8 cellular contexts compared by ENCODE assay signal in genomic region chr11:64284048-64284961, GRCh38. TPM values are rescaled to one million over a fixed set of nuclear protein-coding genes. Genes with fewer than 3 reads are reported as not detected.
A peak's percentile ranks its signal among the peaks of the same experiment; 100 is the strongest.
DNase-seq lines count a peak whose midpoint lies in the region; ATAC-seq and TF ChIP-seq lines count a peak whose summit lies in the region.

Gene BAD, minus strand, starts transcription at chr11:64284665. Its CDS starts 297 bp downstream, at chr11:64284368.

- no peaks in the 10 kb centered on the region for H3K27me3 ChIP-seq in BE2C

- H3K4me3 ChIP-seq in BE2C (ENCODE audit: low read depth, low read length), result peak within 1 kb of the TSS; percentile 69
- peak within 1 kb of the TSS; percentile 83 for H3K4me3 ChIP-seq in choroid plexus epithelial cell (ENCODE audit: low read depth, low read length)

- TF ChIP-seq CTCF in BE2C (IDR thresholded peaks at IDR 0.05; ENCODE audit: low read depth, low read length) (no peak), choroid plexus epithelial cell (conservative IDR thresholded peaks at IDR 0.05; ENCODE audit: low read depth, low read length) (no peak)

- no peaks in the 10 kb centered on the region for H3K4me1 ChIP-seq in BE2C

- H3K36me3 ChIP-seq in BE2C, result no peaks in the 10 kb centered on the region

- peak; percentile 91 for DNase-seq in BE2C
- DNase-seq in GM19240 (ENCODE audit: insufficient read length, low spot score), result peak; percentile 99
- peak; percentile 27 for DNase-seq in NCI-H524 treated with DMSO at 0.1 percent for 48 hours (lab: John Stamatoyannopoulos, UW)
- peak; percentile 89 to 90 for DNase-seq in activated CD4-positive, alpha-beta T cell treated with anti-CD3 and anti-CD28 coated beads for 4 hours
- DNase-seq in choroid plexus epithelial cell (ENCODE audit: low read depth), result peak; percentile 92
- DNase-seq in kidney glomerular epithelial cell (lab: John Stamatoyannopoulos, UW), result peak; percentile 85
- DNase-seq in stimulated activated CD4-positive, alpha-beta T cell treated with anti-CD3 and anti-CD28 coated beads, Interleukin-15, amount 100 ng/mL, for 48 hours (ENCODE audit: low read depth in 2 of 2), result peak; percentile 88 to 94

- H3K9me3 ChIP-seq in BE2C, result no peaks in the 10 kb centered on the region

- peak; percentile 53 for ATAC-seq in HG03457 (IDR thresholded peaks at IDR 0.05; ENCODE audit: unreplicated experiment)

RNA-seq across cellular contexts. Expression of gene BAD, which starts in this region (rescaled TPM):
- 48.1 TPM for polyA plus RNA-seq in BE2C (2012; ENCODE audit: insufficient read depth, insufficient read length, low read depth)

Comparison
In these comparisons a context has a peak if more than half of its experiments do, and no peak if none do; other contexts are left out.
1. Peak in every context shown above with its lines: DNase-seq, ATAC-seq and H3K4me3 ChIP-seq.
2. DNase-seq: peak in every context shown above with its lines; median percentile 99 in GM19240; 92 in choroid plexus epithelial cell; 91 in BE2C; 91 in stimulated activated CD4-positive, alpha-beta T cell treated with anti-CD3 and anti-CD28 coated beads, Interleukin-15, amount 100 ng/mL, for 48 hours; 90 in activated CD4-positive, alpha-beta T cell treated with anti-CD3 and anti-CD28 coated beads for 4 hours; 85 in kidney glomerular epithelial cell; 27 in NCI-H524 treated with DMSO at 0.1 percent for 48 hours.